15 cellular contexts compared by ENCODE assay signal in genomic region chr6:107917468-107918375, GRCh38. TPM values are rescaled to one million over a fixed set of nuclear protein-coding genes. Genes with fewer than 3 reads are reported as not detected.
A peak's percentile ranks its signal among the peaks of the same experiment; 100 is the strongest.
DNase-seq lines count a peak whose midpoint lies in the region; ATAC-seq and TF ChIP-seq lines count a peak whose summit lies in the region.
"Had no signal": no experiment of that assay in that cellular context is flagged by ENCODE, and none has a peak within 500 bp of the region (broad histone marks: within the 10 kb centered on the region; RNA-seq: fewer than 3 reads in every experiment).

No MANE protein-coding gene starts in this region.

- no peak overlapping the region for H3K4me3 Mint-ChIP-seq in activated T-cell treated with anti-CD3 and anti-CD28 coated beads, Interleukin-2, amount 50 U/mL, for 24 hours
- H3K4me3 Mint-ChIP-seq: T-cell, WTC11 had no signal

- no peak overlapping the region for H3K4me3 ChIP-seq in left lung

- H3K9me3 Mint-ChIP-seq in activated T-cell treated with anti-CD3 and anti-CD28 coated beads, Interleukin-2, amount 50 U/mL, for 24 hours = peaks cover 19% of the 10 kb centered on the region

- peak overlapping the region; percentile 84 for H3K27ac Mint-ChIP-seq in activated T-cell treated with anti-CD3 and anti-CD28 coated beads, Interleukin-2, amount 50 U/mL, for 24 hours
- H3K27ac Mint-ChIP-seq: progenitor cell of endocrine pancreas, T-cell, WTC11 had no signal

- peaks cover 0 to 6% of the 10 kb centered on the region in 2 donors for H3K9me3 ChIP-seq in left lung
- H3K9me3 ChIP-seq: Caco-2 had no signal

- no peak overlapping the region for H3K27ac ChIP-seq in left lung

- no peak for TF ChIP-seq CTCF in omental fat pad (IDR thresholded peaks at IDR 0.05)
- TF ChIP-seq CTCF in left lung (IDR thresholded peaks at IDR 0.05) = no peak

- intact Hi-C loops in left lung (cut with DNase I) = no loop called here

- no peak for DNase-seq in activated T-cell treated with anti-CD3 and anti-CD28 coated beads, Interleukin-2, amount 50 U/mL, for 24 hours
- DNase-seq in activated T-cell treated with anti-CD3 and anti-CD28 coated beads, Interleukin-2, amount 50 U/mL, for 48 hours = no peak
- DNase-seq in NCI-H69 (lab: John Stamatoyannopoulos, UW) (peak; percentile 47), left kidney (ENCODE audit: low read depth, low spot score) (peak; percentile 19), omental fat pad (ENCODE audit: low spot score) (no peak), left lung (no peak)
- DNase-seq: Caco-2, cortex of kidney, NCI-H1105 treated with DMSO at 0.1 percent for 48 hours, NCI-H510A treated with DMSO at 0.1 percent for 48 hours, T-cell had no signal

- H3K36me3 ChIP-seq in left lung = peaks cover 13 to 71% of the 10 kb centered on the region in 2 donors

- peaks cover 15% of the 10 kb centered on the region for H3K4me1 Mint-ChIP-seq in activated T-cell treated with anti-CD3 and anti-CD28 coated beads, Interleukin-2, amount 50 U/mL, for 24 hours (ENCODE audit: low read depth)
- H3K4me1 Mint-ChIP-seq: WTC11 had no signal

- H3K4me1 ChIP-seq in left lung = no peaks in the 10 kb centered on the region
- H3K4me1 ChIP-seq: Caco-2 had no signal

- H3K27me3 ChIP-seq in left lung = no peaks in the 10 kb centered on the region

- peaks cover 84% of the 10 kb centered on the region for H3K36me3 Mint-ChIP-seq in activated T-cell treated with anti-CD3 and anti-CD28 coated beads, Interleukin-2, amount 50 U/mL, for 24 hours (ENCODE audit: low read depth)

- ATAC-seq in GM21381 (IDR thresholded peaks at IDR 0.05; ENCODE audit: unreplicated experiment) (peak; percentile 62), omental fat pad (ENCODE audit: low FRiP score) (no peak), HG03571 (IDR thresholded peaks at IDR 0.05; ENCODE audit: unreplicated experiment) (no peak), left lung (no peak)
- ATAC-seq: T-cell, WTC11 had no signal

- H3K27me3 Mint-ChIP-seq in activated T-cell treated with anti-CD3 and anti-CD28 coated beads, Interleukin-2, amount 50 U/mL, for 24 hours = no peaks in the 10 kb centered on the region
- H3K27me3 Mint-ChIP-seq: progenitor cell of endocrine pancreas, T-cell had no signal

RNA-seq across cellular contexts. Expression of gene SEC63, which starts 40.3 kb away (rescaled TPM):
- total RNA-seq in omental fat pad = 10 to 100 TPM; 26.6 to 55.1 (median 43.1) TPM
- 100 to 1,000 TPM in 1 of 2 donors, 10 to 100 TPM in 1; 94.4 to 115 TPM for total RNA-seq in left lung

Comparison
In these comparisons a context has a peak if more than half of its experiments do, and no peak if none do; other contexts are left out.
1. DNase-seq: peak in NCI-H69 (single experiment) and left kidney (single experiment); none in activated T-cell treated with anti-CD3 and anti-CD28 coated beads, Interleukin-2, amount 50 U/mL, for 24 hours (single experiment), activated T-cell treated with anti-CD3 and anti-CD28 coated beads, Interleukin-2, amount 50 U/mL, for 48 hours (0 of 2), omental fat pad (single experiment) and left lung (0 of 2).